In the genomic region with DNA sequence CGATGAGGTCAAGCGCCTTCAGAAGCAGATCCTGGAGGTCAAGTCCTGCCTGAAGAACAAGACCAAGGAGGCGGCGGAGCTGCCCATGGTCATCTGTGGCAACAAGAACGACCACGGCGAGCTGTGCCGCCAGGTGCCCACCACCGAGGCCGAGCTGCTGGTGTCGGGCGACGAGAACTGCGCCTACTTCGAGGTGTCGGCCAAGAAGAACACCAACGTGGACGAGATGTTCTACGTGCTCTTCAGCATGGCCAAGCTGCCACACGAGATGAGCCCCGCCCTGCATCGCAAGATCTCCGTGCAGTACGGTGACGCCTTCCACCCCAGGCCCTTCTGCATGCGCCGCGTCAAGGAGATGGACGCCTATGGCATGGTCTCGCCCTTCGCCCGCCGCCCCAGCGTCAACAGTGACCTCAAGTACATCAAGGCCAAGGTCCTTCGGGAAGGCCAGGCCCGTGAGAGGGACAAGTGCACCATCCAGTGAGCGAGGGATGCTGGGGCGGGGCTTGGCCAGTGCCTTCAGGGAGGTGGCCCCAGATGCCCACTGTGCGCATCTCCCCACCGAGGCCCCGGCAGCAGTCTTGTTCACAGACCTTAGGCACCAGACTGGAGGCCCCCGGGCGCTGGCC, we compare ENCODE assay signal across 9 cellular contexts. TPM values are rescaled to one million over a fixed set of nuclear protein-coding genes. Genes with fewer than 3 reads are reported as not detected.
"Had no signal": no experiment of that assay in that cellular context is flagged by ENCODE, and none has a peak within 500 bp of the region (broad histone marks: within the 10 kb centered on the region; RNA-seq: fewer than 3 reads in every experiment).

No MANE protein-coding gene starts in this region.

- H2AFZ ChIP-seq: GM23248 had no signal

- H3K9me3 Mint-ChIP-seq: H9 had no signal

- FAIRE-seq: H54, HTR-8/SVneo had no signal

- H3K4me3 ChIP-seq: GM23248, K562 had no signal

- H3K4me3 Mint-ChIP-seq: H9 had no signal

- DNase-seq: GOT3, HCEC 1CT, KG1 had no signal

- H3K9ac ChIP-seq: GM23248 had no signal

- H3K27ac ChIP-seq: GM23248 had no signal

RNA-seq across cellular contexts. Expression of a gene that starts 11.0 kb away (rescaled TPM):
- total RNA-seq: HT-29 had no signal
- polyA plus RNA-seq: K562 had no signal
